ENCODE assay signal across 30 cellular contexts in the genomic region with DNA sequence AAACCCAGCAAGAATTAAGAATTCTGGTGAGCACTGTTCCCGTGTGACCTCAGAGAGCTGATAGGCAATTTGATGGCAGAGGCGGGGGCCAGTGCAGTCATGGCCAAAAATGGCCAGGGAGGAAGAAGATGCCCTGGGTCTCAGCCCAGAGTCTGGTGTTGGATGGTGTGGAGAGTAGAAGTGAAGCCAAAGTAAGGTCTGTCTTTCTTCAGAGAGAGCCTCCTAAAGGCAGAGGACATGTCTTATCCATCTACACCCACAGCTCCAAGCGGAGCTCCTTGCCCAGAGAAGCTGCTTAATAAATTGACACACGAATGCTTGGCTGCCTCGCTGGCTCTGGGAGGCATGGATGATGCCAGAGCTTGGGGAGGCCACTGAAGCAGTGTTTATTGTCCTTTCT.
"Had no signal": no experiment of that assay in that cellular context is flagged by ENCODE, and none has a peak within 500 bp of the region (broad histone marks: within the 10 kb centered on the region; RNA-seq: fewer than 3 reads in every experiment).

No MANE protein-coding gene starts in this region.

- H3K4me1 ChIP-seq: ascending aorta, left ventricle myocardium inferior, neural progenitor cell, vagina had no signal

- DNase-seq: activated CD4-positive, alpha-beta memory T cell treated with anti-CD3 and anti-CD28 coated beads for 36 hours; activated CD4-positive, alpha-beta T cell treated with anti-CD3 and anti-CD28 coated beads, Interleukin-2, amount 10 ng/mL, durations not matched to agents 24 days and 14 days; activated CD8-positive, alpha-beta memory T cell treated with anti-CD3 and anti-CD28 coated beads, Interleukin-2, amount 50 U/mL, for 4 hours; activated effector memory CD4-positive, alpha-beta T cell treated with anti-CD3 and anti-CD28 coated beads, Interleukin-2, amount 50 U/mL, for 16 hours; activated naive CD4-positive, alpha-beta T cell treated with anti-CD3 and anti-CD28 coated beads for 36 hours; activated naive CD8-positive, alpha-beta T cell treated with anti-CD3 and anti-CD28 coated beads for 36 hours; activated T-cell treated with anti-CD3 and anti-CD28 coated beads, Interleukin-2, amount 50 U/mL, for 1 hour; cortex of kidney; islet precursor cell; left ventricle myocardium inferior; naive thymus-derived CD4-positive, alpha-beta T cell; retina; small intestine; stimulated activated CD4-positive, alpha-beta T cell treated with anti-CD3 and anti-CD28 coated beads, Interleukin-4, amount 100 ng/mL, for 4 hours; stimulated activated CD8-positive, alpha-beta memory T cell treated with anti-CD3 and anti-CD28 coated beads, Interleukin-4, amount 100 ng/mL, for 48 hours; stimulated activated naive B cell treated with anti-CD40 and anti-IgM and Interleukin-4, amounts not matched to agents 10 μg/mL and 1 μg/mL and 100 μg/mL, for 72 hours; T-cell had no signal

- FAIRE-seq: endothelial cell of umbilical vein, small intestine had no signal

- H3K27ac ChIP-seq: ascending aorta, gastroesophageal sphincter, hepatocyte, left ventricle myocardium inferior, neural progenitor cell, upper lobe of left lung, vagina had no signal

- H3K4me1 Mint-ChIP-seq: brain, neural progenitor cell had no signal

- H3K4me3 Mint-ChIP-seq: activated CD4-positive, alpha-beta memory T cell treated with anti-CD3 and anti-CD28 coated beads for 36 hours; activated CD4-positive, alpha-beta T cell treated with anti-CD3 and anti-CD28 coated beads, Interleukin-2, amount 10 ng/mL, durations not matched to agents 24 days and 14 days; activated naive CD4-positive, alpha-beta T cell treated with anti-CD3 and anti-CD28 coated beads for 36 hours; activated naive CD8-positive, alpha-beta T cell treated with anti-CD3 and anti-CD28 coated beads for 36 hours; activated T-helper 1 cell treated with anti-CD3 and anti-CD28 coated beads, Interleukin-12 subunit alpha, Interleukin-12 subunit beta, Interleukin-2, Interleukin-4 antibody, amounts not matched to agents 30 ng/mL and 10 ng/mL and 1 ng/mL, durations not matched to agents 14 hours and 24 hours and 36 hours; brain; naive thymus-derived CD4-positive, alpha-beta T cell; neural progenitor cell; stimulated activated naive B cell treated with anti-CD40 and anti-IgM and Interleukin-4, amounts not matched to agents 10 μg/mL and 1 μg/mL and 100 μg/mL, for 72 hours; T-cell; T-helper 2 cell treated with Interferon-gamma antibody and Interleukin-4, amounts not matched to agents 5 μg/mL and 100 μg/mL, for 36 hours had no signal

- H3K9ac ChIP-seq: neural progenitor cell had no signal

- H3K9me3 Mint-ChIP-seq: activated CD4-positive, alpha-beta memory T cell treated with anti-CD3 and anti-CD28 coated beads for 36 hours; activated CD4-positive, alpha-beta T cell treated with anti-CD3 and anti-CD28 coated beads, Interleukin-2, amount 10 ng/mL, durations not matched to agents 24 days and 14 days; activated naive CD4-positive, alpha-beta T cell treated with anti-CD3 and anti-CD28 coated beads for 36 hours; activated naive CD8-positive, alpha-beta T cell treated with anti-CD3 and anti-CD28 coated beads for 36 hours; activated T-helper 1 cell treated with anti-CD3 and anti-CD28 coated beads, Interleukin-12 subunit alpha, Interleukin-12 subunit beta, Interleukin-2, Interleukin-4 antibody, amounts not matched to agents 30 ng/mL and 10 ng/mL and 1 ng/mL, durations not matched to agents 14 hours and 24 hours and 36 hours; T-cell; T-helper 2 cell treated with Interferon-gamma antibody and Interleukin-4, amounts not matched to agents 5 μg/mL and 100 μg/mL, for 36 hours had no signal

- H3K27me3 ChIP-seq: ascending aorta, gastroesophageal sphincter, hepatocyte, neural progenitor cell, upper lobe of left lung, vagina had no signal

- H3K9me3 ChIP-seq: ascending aorta, gastroesophageal sphincter, left ventricle myocardium inferior, upper lobe of left lung, vagina had no signal

- H2AFZ ChIP-seq: hepatocyte, neural progenitor cell had no signal

- H3K27me3 Mint-ChIP-seq: activated CD4-positive, alpha-beta memory T cell treated with anti-CD3 and anti-CD28 coated beads for 36 hours; activated naive CD8-positive, alpha-beta T cell treated with anti-CD3 and anti-CD28 coated beads for 36 hours; stimulated activated naive B cell treated with anti-CD40 and anti-IgM and Interleukin-4, amounts not matched to agents 10 μg/mL and 1 μg/mL and 100 μg/mL, for 72 hours; T-cell had no signal

- H3K36me3 Mint-ChIP-seq: activated CD4-positive, alpha-beta memory T cell treated with anti-CD3 and anti-CD28 coated beads for 36 hours; brain had no signal

- H3K4me3 ChIP-seq: ascending aorta, gastroesophageal sphincter, hepatocyte, left ventricle myocardium inferior, lung, neural progenitor cell, upper lobe of left lung, vagina had no signal

- H3K36me3 ChIP-seq: ascending aorta, gastroesophageal sphincter, left ventricle myocardium inferior, neural progenitor cell, upper lobe of left lung, vagina had no signal

- ATAC-seq: activated CD4-positive, CD25-positive, alpha-beta regulatory T cell treated with anti-CD3 and anti-CD28 coated beads, Interleukin-2, amount 50 U/mL, for 24 hours; gastroesophageal sphincter; naive thymus-derived CD4-positive, alpha-beta T cell; sciatic nerve; T-cell had no signal

- H3K27ac Mint-ChIP-seq: activated CD4-positive, alpha-beta memory T cell treated with anti-CD3 and anti-CD28 coated beads for 36 hours; activated CD4-positive, alpha-beta T cell treated with anti-CD3 and anti-CD28 coated beads, Interleukin-2, amount 10 ng/mL, durations not matched to agents 24 days and 14 days; activated naive CD4-positive, alpha-beta T cell treated with anti-CD3 and anti-CD28 coated beads for 36 hours; activated T-helper 1 cell treated with anti-CD3 and anti-CD28 coated beads, Interleukin-12 subunit alpha, Interleukin-12 subunit beta, Interleukin-2, Interleukin-4 antibody, amounts not matched to agents 30 ng/mL and 10 ng/mL and 1 ng/mL, durations not matched to agents 14 hours and 24 hours and 36 hours; brain; neural progenitor cell; stimulated activated naive B cell treated with anti-CD40 and anti-IgM and Interleukin-4, amounts not matched to agents 10 μg/mL and 1 μg/mL and 100 μg/mL, for 72 hours; T-helper 2 cell treated with Interferon-gamma antibody and Interleukin-4, amounts not matched to agents 5 μg/mL and 100 μg/mL, for 36 hours had no signal

- H3K4me2 ChIP-seq: hepatocyte, neural progenitor cell had no signal

- H3K79me2 ChIP-seq: hepatocyte had no signal
